In the genomic region with DNA sequence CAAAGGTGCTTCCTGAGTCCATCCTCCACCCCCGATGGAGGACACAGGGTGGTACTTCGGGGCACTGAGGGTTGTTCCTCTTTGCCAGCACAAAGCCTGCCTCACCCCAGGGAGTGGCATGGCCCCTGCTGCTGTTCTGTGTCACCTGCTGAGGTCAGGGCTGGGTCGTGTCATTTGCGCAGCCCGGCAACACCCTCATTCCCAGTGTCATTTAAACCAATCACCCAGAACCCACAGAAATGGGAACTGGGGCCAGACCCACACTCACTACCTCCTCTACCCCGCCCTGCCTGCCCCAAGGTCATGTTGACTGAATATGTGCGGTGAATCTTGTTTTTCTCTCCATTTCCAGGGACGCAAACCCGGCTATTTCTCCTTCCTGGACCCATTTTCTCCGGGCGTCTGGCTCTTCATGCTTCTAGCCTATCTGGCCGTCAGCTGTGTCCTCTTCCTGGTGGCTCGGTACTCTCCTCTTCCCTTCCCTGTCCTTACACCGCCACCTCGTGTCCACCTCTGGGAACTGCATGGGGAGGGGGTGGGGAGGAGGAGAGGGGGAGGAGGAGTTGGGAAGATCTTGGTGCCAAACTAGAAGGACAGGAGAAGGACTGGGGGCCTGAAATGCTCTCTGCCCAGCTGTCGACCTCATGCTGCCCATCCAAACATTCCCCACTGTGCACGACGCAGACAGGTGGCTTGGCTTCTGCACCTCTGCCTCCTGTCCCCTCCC, we compare ENCODE assay signal across 1 cellular context.
A peak's percentile ranks its signal among the peaks of the same experiment; 100 is the strongest.
TF ChIP-seq lines count a peak whose summit lies in the region.

No MANE protein-coding gene starts in this region.

TF ChIP-seq in HepG2, 621 proteins besides CTCF, POLR2A, EP300 and RAD21 (continued from another document and continues in another):
- TF ChIP-seq CERS6 (CRISPR knock-in tag; IDR thresholded peaks at IDR 0.05): no peak
- TF ChIP-seq HMGA1 (CRISPR knock-in tag; conservative IDR thresholded peaks at IDR 0.05): no peak
- TF ChIP-seq REXO4 (CRISPR knock-in tag; IDR thresholded peaks at IDR 0.05; ENCODE audit: borderline replicate concordance): no peak
- peak; percentile 71 for TF ChIP-seq PCBP2 (optimal IDR thresholded peaks at IDR 0.05; ENCODE audit: low read depth, low read length, poor library complexity, severe bottlenecking)
- TF ChIP-seq DMTF1 (CRISPR knock-in tag; IDR thresholded peaks at IDR 0.05): no peak
- TF ChIP-seq ZNF766 (CRISPR knock-in tag; IDR thresholded peaks at IDR 0.05; ENCODE audit: borderline replicate concordance): no peak
- TF ChIP-seq, protein P1, sequence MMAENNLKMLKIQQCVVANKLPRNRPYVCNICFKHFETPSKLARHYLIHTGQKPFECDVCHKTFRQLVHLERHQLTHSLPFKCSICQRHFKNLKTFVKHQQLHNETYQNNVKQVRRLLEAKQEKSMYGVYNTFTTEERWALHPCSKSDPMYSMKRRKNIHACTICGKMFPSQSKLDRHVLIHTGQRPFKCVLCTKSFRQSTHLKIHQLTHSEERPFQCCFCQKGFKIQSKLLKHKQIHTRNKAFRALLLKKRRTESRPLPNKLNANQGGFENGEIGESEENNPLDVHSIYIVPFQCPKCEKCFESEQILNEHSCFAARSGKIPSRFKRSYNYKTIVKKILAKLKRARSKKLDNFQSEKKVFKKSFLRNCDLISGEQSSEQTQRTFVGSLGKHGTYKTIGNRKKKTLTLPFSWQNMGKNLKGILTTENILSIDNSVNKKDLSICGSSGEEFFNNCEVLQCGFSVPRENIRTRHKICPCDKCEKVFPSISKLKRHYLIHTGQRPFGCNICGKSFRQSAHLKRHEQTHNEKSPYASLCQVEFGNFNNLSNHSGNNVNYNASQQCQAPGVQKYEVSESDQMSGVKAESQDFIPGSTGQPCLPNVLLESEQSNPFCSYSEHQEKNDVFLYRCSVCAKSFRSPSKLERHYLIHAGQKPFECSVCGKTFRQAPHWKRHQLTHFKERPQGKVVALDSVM (CRISPR knock-in tag; IDR thresholded peaks at IDR 0.05): no peak
- TF ChIP-seq HMGXB4 (CRISPR knock-in tag; IDR thresholded peaks at IDR 0.05; ENCODE audit: borderline replicate concordance in 1 of 2, low read depth in 1 of 2): peak in 1 of 2 experiments; percentile 38; a peak in 1 of 4 replicates
- no peak for TF ChIP-seq MAFF (IDR thresholded peaks at IDR 0.05; ENCODE audit: low read depth, low read length)
- TF ChIP-seq HOMEZ (CRISPR knock-in tag; IDR thresholded peaks at IDR 0.05; ENCODE audit: low read depth): no peak
- no peak for TF ChIP-seq ZNF792 (CRISPR knock-in tag; IDR thresholded peaks at IDR 0.05)
- TF ChIP-seq ZMYM4 (CRISPR knock-in tag; IDR thresholded peaks at IDR 0.05): no peak
- no peak for TF ChIP-seq ZNF337 (CRISPR knock-in tag; IDR thresholded peaks at IDR 0.05; ENCODE audit: borderline replicate concordance, low read depth)
- no peak for TF ChIP-seq ZNF510 (CRISPR knock-in tag; IDR thresholded peaks at IDR 0.05; ENCODE audit: low read depth)
- no peak for TF ChIP-seq PHF21A (CRISPR knock-in tag; IDR thresholded peaks at IDR 0.05)
- TF ChIP-seq ZNF530 (CRISPR knock-in tag; IDR thresholded peaks at IDR 0.05; ENCODE audit: low read depth): no peak
- TF ChIP-seq ISL2 (CRISPR knock-in tag; IDR thresholded peaks at IDR 0.05): no peak
- TF ChIP-seq, protein P2, sequence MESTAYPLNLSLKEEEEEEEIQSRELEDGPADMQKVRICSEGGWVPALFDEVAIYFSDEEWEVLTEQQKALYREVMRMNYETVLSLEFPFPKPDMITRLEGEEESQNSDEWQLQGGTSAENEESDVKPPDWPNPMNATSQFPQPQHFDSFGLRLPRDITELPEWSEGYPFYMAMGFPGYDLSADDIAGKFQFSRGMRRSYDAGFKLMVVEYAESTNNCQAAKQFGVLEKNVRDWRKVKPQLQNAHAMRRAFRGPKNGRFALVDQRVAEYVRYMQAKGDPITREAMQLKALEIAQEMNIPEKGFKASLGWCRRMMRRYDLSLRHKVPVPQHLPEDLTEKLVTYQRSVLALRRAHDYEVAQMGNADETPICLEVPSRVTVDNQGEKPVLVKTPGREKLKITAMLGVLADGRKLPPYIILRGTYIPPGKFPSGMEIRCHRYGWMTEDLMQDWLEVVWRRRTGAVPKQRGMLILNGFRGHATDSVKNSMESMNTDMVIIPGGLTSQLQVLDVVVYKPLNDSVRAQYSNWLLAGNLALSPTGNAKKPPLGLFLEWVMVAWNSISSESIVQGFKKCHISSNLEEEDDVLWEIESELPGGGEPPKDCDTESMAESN (CRISPR knock-in tag; conservative IDR thresholded peaks at IDR 0.05): no peak
- no peak for TF ChIP-seq TEAD3 (CRISPR knock-in tag; optimal IDR thresholded peaks at IDR 0.05; ENCODE audit: borderline replicate concordance)
- no peak for TF ChIP-seq PCBP1 (IDR thresholded peaks at IDR 0.05; ENCODE audit: borderline replicate concordance, low read depth, low read length)
- TF ChIP-seq TCF12 (IDR thresholded peaks at IDR 0.05): no peak
- no peak for TF ChIP-seq TCF12 (CRISPR knock-in tag; IDR thresholded peaks at IDR 0.05)
- no peak for TF ChIP-seq ZBTB1 (CRISPR knock-in tag; IDR thresholded peaks at IDR 0.05; ENCODE audit: borderline replicate concordance)
- TF ChIP-seq DRAP1 (CRISPR knock-in tag; IDR thresholded peaks at IDR 0.05): no peak
- TF ChIP-seq, protein P3, sequence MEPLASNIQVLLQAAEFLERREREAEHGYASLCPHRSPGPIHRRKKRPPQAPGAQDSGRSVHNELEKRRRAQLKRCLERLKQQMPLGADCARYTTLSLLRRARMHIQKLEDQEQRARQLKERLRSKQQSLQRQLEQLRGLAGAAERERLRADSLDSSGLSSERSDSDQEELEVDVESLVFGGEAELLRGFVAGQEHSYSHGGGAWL (CRISPR knock-in tag; IDR thresholded peaks at IDR 0.05): no peak
- no peak for TF ChIP-seq MTERF4 (CRISPR knock-in tag; IDR thresholded peaks at IDR 0.05)
- no peak for TF ChIP-seq SAP130 (CRISPR knock-in tag; IDR thresholded peaks at IDR 0.05; ENCODE audit: low read depth)
- TF ChIP-seq ZNF441 (CRISPR knock-in tag; IDR thresholded peaks at IDR 0.05; ENCODE audit: borderline replicate concordance): no peak
- TF ChIP-seq NFIC (IDR thresholded peaks at IDR 0.05; ENCODE audit: low read length): no peak
- no peak for TF ChIP-seq ZNF335 (CRISPR knock-in tag; IDR thresholded peaks at IDR 0.05)
- TF ChIP-seq PAF1 (CRISPR knock-in tag; IDR thresholded peaks at IDR 0.05): no peak
- no peak for TF ChIP-seq TBX3 (IDR thresholded peaks at IDR 0.05; ENCODE audit: borderline replicate concordance)
- no peak for TF ChIP-seq SP4 (CRISPR knock-in tag; IDR thresholded peaks at IDR 0.05)
- no peak for TF ChIP-seq ATM (IDR thresholded peaks at IDR 0.05; ENCODE audit: borderline replicate concordance)
- peak; percentile 80; the same call in 1 of the 2 replicates for TF ChIP-seq MAZ (IDR thresholded peaks at IDR 0.05; ENCODE audit: borderline replicate concordance, low read depth, low read length)
- no peak for TF ChIP-seq MAZ (CRISPR knock-in tag; IDR thresholded peaks at IDR 0.05; ENCODE audit: low read depth)
- TF ChIP-seq, protein P4, sequence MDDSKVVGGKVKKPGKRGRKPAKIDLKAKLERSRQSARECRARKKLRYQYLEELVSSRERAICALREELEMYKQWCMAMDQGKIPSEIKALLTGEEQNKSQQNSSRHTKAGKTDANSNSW (CRISPR knock-in tag; IDR thresholded peaks at IDR 0.05; ENCODE audit: borderline replicate concordance): no peak
- TF ChIP-seq TP53 (CRISPR knock-in tag; conservative IDR thresholded peaks at IDR 0.05): no peak
- TF ChIP-seq ELF1 (CRISPR knock-in tag; IDR thresholded peaks at IDR 0.05): 0 out of 2 replicates have a peak, but pooled peaks have one; percentile 31
- no peak for TF ChIP-seq ZFP90 (CRISPR knock-in tag; IDR thresholded peaks at IDR 0.05; ENCODE audit: borderline replicate concordance)
- TF ChIP-seq IKZF5 (CRISPR knock-in tag; IDR thresholded peaks at IDR 0.05): no peak
